ENCODE assay signal across 1 cellular context in genomic region chr11:10293423-10294288, GRCh38.
TF ChIP-seq lines count a peak whose summit lies in the region.

TSS of gene SBF2 (minus strand) at chr11:10294219. CDS start at chr11:10294069, 150 bp downstream.

TF ChIP-seq in HepG2, 621 proteins besides CTCF, POLR2A, EP300 and RAD21 (continued from another document and continues in another):
- no peak for TF ChIP-seq ETV6 (CRISPR knock-in tag; conservative IDR thresholded peaks at IDR 0.05)
- TF ChIP-seq, protein P1, sequence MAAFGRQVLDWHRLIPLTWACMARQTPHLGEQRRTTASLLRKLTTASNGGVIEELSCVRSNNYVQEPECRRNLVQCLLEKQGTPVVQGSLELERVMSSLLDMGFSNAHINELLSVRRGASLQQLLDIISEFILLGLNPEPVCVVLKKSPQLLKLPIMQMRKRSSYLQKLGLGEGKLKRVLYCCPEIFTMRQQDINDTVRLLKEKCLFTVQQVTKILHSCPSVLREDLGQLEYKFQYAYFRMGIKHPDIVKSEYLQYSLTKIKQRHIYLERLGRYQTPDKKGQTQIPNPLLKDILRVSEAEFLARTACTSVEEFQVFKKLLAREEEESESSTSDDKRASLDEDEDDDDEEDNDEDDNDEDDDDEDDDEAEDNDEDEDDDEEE (CRISPR knock-in tag; IDR thresholded peaks at IDR 0.05): peak; percentile 87
- peak; percentile 91 for TF ChIP-seq ASH2L (IDR thresholded peaks at IDR 0.05; ENCODE audit: insufficient read length, low read depth, low read length)
- peak; percentile 20 for TF ChIP-seq XRCC5 (optimal IDR thresholded peaks at IDR 0.05; ENCODE audit: low read length)
- no peak for TF ChIP-seq ZNF292 (CRISPR knock-in tag; IDR thresholded peaks at IDR 0.05; ENCODE audit: borderline replicate concordance, low read depth)
- TF ChIP-seq, protein P2, sequence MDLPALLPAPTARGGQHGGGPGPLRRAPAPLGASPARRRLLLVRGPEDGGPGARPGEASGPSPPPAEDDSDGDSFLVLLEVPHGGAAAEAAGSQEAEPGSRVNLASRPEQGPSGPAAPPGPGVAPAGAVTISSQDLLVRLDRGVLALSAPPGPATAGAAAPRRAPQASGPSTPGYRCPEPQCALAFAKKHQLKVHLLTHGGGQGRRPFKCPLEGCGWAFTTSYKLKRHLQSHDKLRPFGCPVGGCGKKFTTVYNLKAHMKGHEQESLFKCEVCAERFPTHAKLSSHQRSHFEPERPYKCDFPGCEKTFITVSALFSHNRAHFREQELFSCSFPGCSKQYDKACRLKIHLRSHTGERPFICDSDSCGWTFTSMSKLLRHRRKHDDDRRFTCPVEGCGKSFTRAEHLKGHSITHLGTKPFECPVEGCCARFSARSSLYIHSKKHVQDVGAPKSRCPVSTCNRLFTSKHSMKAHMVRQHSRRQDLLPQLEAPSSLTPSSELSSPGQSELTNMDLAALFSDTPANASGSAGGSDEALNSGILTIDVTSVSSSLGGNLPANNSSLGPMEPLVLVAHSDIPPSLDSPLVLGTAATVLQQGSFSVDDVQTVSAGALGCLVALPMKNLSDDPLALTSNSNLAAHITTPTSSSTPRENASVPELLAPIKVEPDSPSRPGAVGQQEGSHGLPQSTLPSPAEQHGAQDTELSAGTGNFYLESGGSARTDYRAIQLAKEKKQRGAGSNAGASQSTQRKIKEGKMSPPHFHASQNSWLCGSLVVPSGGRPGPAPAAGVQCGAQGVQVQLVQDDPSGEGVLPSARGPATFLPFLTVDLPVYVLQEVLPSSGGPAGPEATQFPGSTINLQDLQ (CRISPR knock-in tag; IDR thresholded peaks at IDR 0.05): 0 out of 2 replicates have a peak, but pooled peaks have one; percentile 47
- TF ChIP-seq DNMT1 (CRISPR knock-in tag; IDR thresholded peaks at IDR 0.05): no peak
- TF ChIP-seq HOXD1 (CRISPR knock-in tag; IDR thresholded peaks at IDR 0.05): no peak
- TF ChIP-seq ZC3H13 (CRISPR knock-in tag; IDR thresholded peaks at IDR 0.05): 0 out of 2 replicates have a peak, but pooled peaks have one; percentile 61
- TF ChIP-seq ZNF143 (CRISPR knock-in tag; IDR thresholded peaks at IDR 0.05): no peak
- TF ChIP-seq GATAD1 (CRISPR knock-in tag; IDR thresholded peaks at IDR 0.05): peak; percentile 51; the same call in 1 of the 2 replicates
- TF ChIP-seq NPAS2 (CRISPR knock-in tag; IDR thresholded peaks at IDR 0.05; ENCODE audit: borderline replicate concordance): no peak
- no peak for TF ChIP-seq KAT7 (CRISPR knock-in tag; IDR thresholded peaks at IDR 0.05; ENCODE audit: borderline replicate concordance)
- 0 out of 2 replicates have a peak, but pooled peaks have one; percentile 28 for TF ChIP-seq MED13 (CRISPR knock-in tag; IDR thresholded peaks at IDR 0.05)
- TF ChIP-seq JUNB (CRISPR knock-in tag; IDR thresholded peaks at IDR 0.05; ENCODE audit: borderline replicate concordance): no peak
- no peak; the same call in 1 of the 2 replicates for TF ChIP-seq NFYC (CRISPR knock-in tag; IDR thresholded peaks at IDR 0.05)
- peak; percentile 36 for TF ChIP-seq HNRNPK (IDR thresholded peaks at IDR 0.05; ENCODE audit: low read depth, low read length, poor library complexity, severe bottlenecking)
- peak; percentile 16; the same call in 1 of the 2 replicates for TF ChIP-seq PHF20 (CRISPR knock-in tag; IDR thresholded peaks at IDR 0.05)
- TF ChIP-seq SP140L (CRISPR knock-in tag; IDR thresholded peaks at IDR 0.05; ENCODE audit: borderline replicate concordance): no peak
- TF ChIP-seq ZBTB1 (CRISPR knock-in tag; IDR thresholded peaks at IDR 0.05; ENCODE audit: borderline replicate concordance): no peak
- TF ChIP-seq NR2F1 (CRISPR knock-in tag; IDR thresholded peaks at IDR 0.05): no peak
- TF ChIP-seq NFKBIZ (CRISPR knock-in tag; IDR thresholded peaks at IDR 0.05): no peak
- peak; percentile 33; the same call in 1 of the 2 replicates for TF ChIP-seq ZNF788 (CRISPR knock-in tag; IDR thresholded peaks at IDR 0.05; ENCODE audit: borderline replicate concordance)
- TF ChIP-seq RXRA (CRISPR knock-in tag; IDR thresholded peaks at IDR 0.05): peak; percentile 53; the same call in 1 of the 2 replicates
- no peak for TF ChIP-seq MZF1 (CRISPR knock-in tag; IDR thresholded peaks at IDR 0.05; ENCODE audit: borderline replicate concordance)
- TF ChIP-seq, protein P3, sequence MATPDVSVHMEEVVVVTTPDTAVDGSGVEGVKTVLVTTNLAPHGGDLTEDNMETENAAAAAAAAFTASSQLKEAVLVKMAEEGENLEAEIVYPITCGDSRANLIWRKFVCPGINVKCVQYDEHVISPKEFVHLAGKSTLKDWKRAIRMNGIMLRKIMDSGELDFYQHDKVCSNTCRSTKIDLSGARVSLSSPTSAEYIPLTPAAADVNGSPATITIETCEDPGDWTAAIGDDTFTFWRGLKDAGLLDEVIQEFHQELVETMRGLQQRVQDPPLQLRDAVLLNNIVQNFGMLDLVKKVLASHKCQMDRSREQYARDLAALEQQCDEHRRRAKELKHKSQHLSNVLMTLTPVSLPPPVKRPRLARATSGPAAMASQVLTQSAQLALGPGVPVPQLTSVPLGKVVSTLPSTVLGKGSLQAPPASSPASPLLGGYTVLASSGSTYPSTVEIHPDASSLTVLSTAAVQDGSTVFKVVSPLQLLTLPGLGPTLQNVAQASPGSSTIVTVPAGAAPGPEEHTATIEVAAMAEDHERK (CRISPR knock-in tag; IDR thresholded peaks at IDR 0.05; ENCODE audit: low read depth): no peak
- TF ChIP-seq ZFX (CRISPR knock-in tag; IDR thresholded peaks at IDR 0.05; ENCODE audit: low read depth): peak; percentile 88
- TF ChIP-seq AHDC1 (CRISPR knock-in tag; IDR thresholded peaks at IDR 0.05; ENCODE audit: borderline replicate concordance): no peak
- 0 out of 2 replicates have a peak, but pooled peaks have one; percentile 54 for TF ChIP-seq ZSCAN5A (CRISPR knock-in tag; IDR thresholded peaks at IDR 0.05; ENCODE audit: borderline replicate concordance)
- no peak for TF ChIP-seq JUND (CRISPR knock-in tag; IDR thresholded peaks at IDR 0.05)
- no peak for TF ChIP-seq MXD4 (CRISPR knock-in tag; IDR thresholded peaks at IDR 0.05)
- TF ChIP-seq, protein P4, sequence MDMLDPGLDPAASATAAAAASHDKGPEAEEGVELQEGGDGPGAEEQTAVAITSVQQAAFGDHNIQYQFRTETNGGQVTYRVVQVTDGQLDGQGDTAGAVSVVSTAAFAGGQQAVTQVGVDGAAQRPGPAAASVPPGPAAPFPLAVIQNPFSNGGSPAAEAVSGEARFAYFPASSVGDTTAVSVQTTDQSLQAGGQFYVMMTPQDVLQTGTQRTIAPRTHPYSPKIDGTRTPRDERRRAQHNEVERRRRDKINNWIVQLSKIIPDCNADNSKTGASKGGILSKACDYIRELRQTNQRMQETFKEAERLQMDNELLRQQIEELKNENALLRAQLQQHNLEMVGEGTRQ (IDR thresholded peaks at IDR 0.05; ENCODE audit: low read depth, low read length): no peak
- TF ChIP-seq, protein P4 (CRISPR knock-in tag; IDR thresholded peaks at IDR 0.05; ENCODE audit: borderline replicate concordance): no peak
- TF ChIP-seq HDAC1 (CRISPR knock-in tag; IDR thresholded peaks at IDR 0.05): no peak; the same call in none of the 2 replicates
- no peak for TF ChIP-seq HCFC1 (IDR thresholded peaks at IDR 0.05; ENCODE audit: low read depth, low read length)
- TF ChIP-seq IKZF5 (CRISPR knock-in tag; IDR thresholded peaks at IDR 0.05): 0 out of 2 replicates have a peak, but pooled peaks have one; percentile 60
- TF ChIP-seq HNRNPL (IDR thresholded peaks at IDR 0.05; ENCODE audit: low read depth, low read length): peak; percentile 35; the same call in 1 of the 2 replicates
- peak; percentile 25; the same call in 1 of the 2 replicates for TF ChIP-seq REPIN1 (CRISPR knock-in tag; IDR thresholded peaks at IDR 0.05; ENCODE audit: borderline replicate concordance, low read depth)
- no peak for TF ChIP-seq ZNF121 (CRISPR knock-in tag; IDR thresholded peaks at IDR 0.05)
- peak; percentile 47; the same call in 1 of the 2 replicates for TF ChIP-seq IRX3 (CRISPR knock-in tag; IDR thresholded peaks at IDR 0.05; ENCODE audit: borderline replicate concordance, low read depth)
- TF ChIP-seq ZNF570 (CRISPR knock-in tag; IDR thresholded peaks at IDR 0.05; ENCODE audit: borderline replicate concordance): no peak
- 0 out of 2 replicates have a peak, but pooled peaks have one; percentile 11 for TF ChIP-seq IRF9 (CRISPR knock-in tag; IDR thresholded peaks at IDR 0.05; ENCODE audit: borderline replicate concordance)
- TF ChIP-seq KDM5B (CRISPR knock-in tag; IDR thresholded peaks at IDR 0.05; ENCODE audit: borderline replicate concordance): no peak
- no peak for TF ChIP-seq NFKB2 (CRISPR knock-in tag; IDR thresholded peaks at IDR 0.05; ENCODE audit: borderline replicate concordance)
- TF ChIP-seq ZNF431 (CRISPR knock-in tag; IDR thresholded peaks at IDR 0.05; ENCODE audit: borderline replicate concordance, low read depth): peak; percentile 76; the same call in 1 of the 2 replicates
- no peak for TF ChIP-seq DR1 (CRISPR knock-in tag; IDR thresholded peaks at IDR 0.05)
- TF ChIP-seq MAZ (IDR thresholded peaks at IDR 0.05; ENCODE audit: borderline replicate concordance, low read depth, low read length): peak; percentile 69
- TF ChIP-seq MAZ (CRISPR knock-in tag; IDR thresholded peaks at IDR 0.05; ENCODE audit: low read depth): peak; percentile 71
- no peak for TF ChIP-seq ZNF207 (IDR thresholded peaks at IDR 0.05; ENCODE audit: borderline replicate concordance)
- peak; percentile 56; the same call in 1 of the 2 replicates for TF ChIP-seq ZSCAN21 (CRISPR knock-in tag; IDR thresholded peaks at IDR 0.05; ENCODE audit: borderline replicate concordance)
- no peak; the same call in 1 of the 2 replicates for TF ChIP-seq JDP2 (CRISPR knock-in tag; IDR thresholded peaks at IDR 0.05; ENCODE audit: borderline replicate concordance)
- TF ChIP-seq CAMTA2 (CRISPR knock-in tag; IDR thresholded peaks at IDR 0.05; ENCODE audit: borderline replicate concordance): no peak
- TF ChIP-seq ZFP37 (CRISPR knock-in tag; IDR thresholded peaks at IDR 0.05; ENCODE audit: borderline replicate concordance): no peak
- TF ChIP-seq BRD4 (CRISPR knock-in tag; IDR thresholded peaks at IDR 0.05): no peak; the same call in 1 of the 2 replicates
